ENCODE assay signal across 3 cellular contexts in genomic region chr20:20557406-20557805, GRCh38.
"Had no signal": no experiment of that assay in that cellular context is flagged by ENCODE, and none has a peak within 500 bp of the region (broad histone marks: within the 10 kb centered on the region; RNA-seq: fewer than 3 reads in every experiment).

No MANE protein-coding gene starts in this region.

- DNase-seq: GDM1, GF-D8 had no signal

- H3K4me3 ChIP-seq: GM12878 had no signal

- ATAC-seq: GM12878 had no signal
